In genomic region chr12:108312885-108313203, GRCh38 we compare ENCODE assay signal across 1 cellular context.
TF ChIP-seq lines count a peak whose summit lies in the region.

No MANE protein-coding gene starts in this region.

TF ChIP-seq in HepG2, 621 proteins besides CTCF, POLR2A, EP300 and RAD21 (continued from another document):
- TF ChIP-seq ZNF280D (CRISPR knock-in tag; IDR thresholded peaks at IDR 0.05): no peak
- TF ChIP-seq AGO2 (optimal IDR thresholded peaks at IDR 0.05; ENCODE audit: low read depth, low read length): no peak
- no peak for TF ChIP-seq HNF4A (CRISPR knock-in tag; IDR thresholded peaks at IDR 0.05)
- no peak for TF ChIP-seq IKZF1 (IDR thresholded peaks at IDR 0.05)
- no peak for TF ChIP-seq ZNF772 (CRISPR knock-in tag; IDR thresholded peaks at IDR 0.05)
- no peak for TF ChIP-seq MTERF4 (CRISPR knock-in tag; IDR thresholded peaks at IDR 0.05)
- no peak for TF ChIP-seq SKI (IDR thresholded peaks at IDR 0.05; ENCODE audit: partially characterized antibody)
- no peak for TF ChIP-seq ZFP36L1 (CRISPR knock-in tag; IDR thresholded peaks at IDR 0.05)
- no peak for TF ChIP-seq ZNF556 (CRISPR knock-in tag; IDR thresholded peaks at IDR 0.05; ENCODE audit: borderline replicate concordance)
- no peak for TF ChIP-seq NCOA5 (CRISPR knock-in tag; IDR thresholded peaks at IDR 0.05)
- no peak for TF ChIP-seq THYN1 (CRISPR knock-in tag; IDR thresholded peaks at IDR 0.05; ENCODE audit: borderline replicate concordance, low read depth)
- TF ChIP-seq TFAP4 (IDR thresholded peaks at IDR 0.05; ENCODE audit: borderline replicate concordance, low read depth): peak; percentile 28; the same call in 1 of the 2 replicates
- TF ChIP-seq NFKB2 (CRISPR knock-in tag; IDR thresholded peaks at IDR 0.05; ENCODE audit: borderline replicate concordance): peak; percentile 20; the same call in 1 of the 2 replicates
- TF ChIP-seq ZNF343 (CRISPR knock-in tag; IDR thresholded peaks at IDR 0.05): no peak
- no peak for TF ChIP-seq ZNF614 (CRISPR knock-in tag; IDR thresholded peaks at IDR 0.05; ENCODE audit: borderline replicate concordance)
- no peak for TF ChIP-seq CCDC6 (CRISPR knock-in tag; IDR thresholded peaks at IDR 0.05)
- TF ChIP-seq ZNF687 (CRISPR knock-in tag; IDR thresholded peaks at IDR 0.05): peak; percentile 65
- no peak for TF ChIP-seq NR2F6 (IDR thresholded peaks at IDR 0.05)
- TF ChIP-seq NR2F6 (CRISPR knock-in tag; IDR thresholded peaks at IDR 0.05): peak; percentile 31
- TF ChIP-seq MBD4 (IDR thresholded peaks at IDR 0.05; ENCODE audit: borderline replicate concordance, low read length): no peak
- no peak for TF ChIP-seq XBP1 (CRISPR knock-in tag; IDR thresholded peaks at IDR 0.05)
- TF ChIP-seq ZNF414 (CRISPR knock-in tag; IDR thresholded peaks at IDR 0.05): no peak
- TF ChIP-seq ATF2 (CRISPR knock-in tag; IDR thresholded peaks at IDR 0.05): no peak
- TF ChIP-seq MAX (IDR thresholded peaks at IDR 0.05): 0 out of 2 replicates have a peak, but pooled peaks have one; percentile 18
- TF ChIP-seq ZFY (CRISPR knock-in tag; IDR thresholded peaks at IDR 0.05): 0 out of 2 replicates have a peak, but pooled peaks have one; percentile 4
- peak; percentile 24 for TF ChIP-seq XRCC5 (optimal IDR thresholded peaks at IDR 0.05; ENCODE audit: low read length)
- TF ChIP-seq BRD4 (CRISPR knock-in tag; IDR thresholded peaks at IDR 0.05): peak; percentile 56; the same call in 1 of the 2 replicates
